Comparison of ENCODE assay signal across 9 cellular contexts in the genomic region with DNA sequence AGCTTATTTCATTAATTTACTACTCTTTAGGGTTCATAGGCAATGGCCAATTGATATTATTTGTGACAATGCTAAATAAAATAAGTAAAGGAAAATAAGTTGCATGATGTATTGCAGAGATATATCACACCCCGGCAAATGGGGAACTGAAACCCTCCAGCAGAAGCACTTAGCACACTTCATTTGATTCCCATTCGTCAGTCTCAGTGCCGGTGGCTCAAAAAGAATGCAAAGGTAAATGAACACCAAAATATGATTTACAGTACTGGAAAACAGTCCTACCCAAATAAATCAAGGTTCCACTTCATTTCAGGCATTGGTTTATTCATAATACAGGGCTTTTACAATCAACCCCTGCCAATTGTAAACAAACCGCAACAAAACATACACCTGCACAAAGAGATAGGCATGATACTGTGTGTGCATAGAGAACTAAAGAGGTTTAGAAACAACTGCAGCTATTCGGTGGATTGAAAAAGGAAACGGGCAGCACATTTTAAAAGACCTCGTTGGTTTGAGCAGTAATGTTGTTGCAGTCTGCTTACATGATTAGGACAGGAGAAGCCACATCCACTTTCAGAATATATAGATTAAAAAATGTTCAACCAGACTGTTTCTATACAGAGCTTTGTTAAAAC.
A peak's percentile ranks its signal among the peaks of the same experiment; 100 is the strongest.
DNase-seq lines count a peak whose midpoint lies in the region; ATAC-seq, FAIRE-seq and TF ChIP-seq lines count a peak whose summit lies in the region.
"Had no signal": no experiment of that assay in that cellular context is flagged by ENCODE, and none has a peak within 500 bp of the region (broad histone marks: within the 10 kb centered on the region; RNA-seq: fewer than 3 reads in every experiment).

No MANE protein-coding gene starts in this region.

- H3K36me3 ChIP-seq in GM12878 (ENCODE audit: control insufficient read depth in 2 of 2, insufficient read depth in 2 of 2, low read length in 1 of 2) (no peaks in the 10 kb centered on the region), spleen (no peaks in the 10 kb centered on the region)

- peaks cover 4% of the 10 kb centered on the region; the same call in 1 of the 2 replicates for H3K4me1 ChIP-seq in GM12878 (ENCODE audit: control insufficient read depth, insufficient read depth, low read length)
- H3K4me1 ChIP-seq in spleen, result no peaks in the 10 kb centered on the region

- CTCF ChIA-PET in GM12878 (lab: Yijun Ruan, JAX), result no interaction called here

- no peak overlapping the region for H3K27ac Mint-ChIP-seq in glutamatergic neuron (ENCODE audit: unreplicated experiment)

- H4K20me1 ChIP-seq in GM12878 (ENCODE audit: control insufficient read depth, insufficient read depth), result no peaks in the 10 kb centered on the region

- RAD21 ChIA-PET in GM12878 (lab: Charles Lee; ENCODE audit: unreplicated experiment), result no interaction called here

- SMC1A ChIA-PET in GM12878 (lab: Charles Lee; ENCODE audit: uncharacterized antibody, unreplicated experiment), result interaction anchor here (1.8 kb wide), 1 partner anchor 9 kb away, joined by 3 read pairs; no protein-coding TSS in a partner anchor

- H3K27me3 ChIP-seq in GM12878 (replicated peaks in 1 of 2; ENCODE audit: control insufficient read depth in 2 of 2, insufficient read depth in 2 of 2, low read length in 1 of 2) (no peaks in the 10 kb centered on the region; a peak in 1 of 4 replicates), spleen (replicated peaks in 1 of 7) (peaks cover 0 to 4% (median 0%) of the 10 kb centered on the region in 7 donors)

- no TSS peak for BruUV-seq in GM12878 (replicated peaks; lab: Mats Ljungman, UMichigan)

- H3K4me3 Mint-ChIP-seq in glutamatergic neuron (ENCODE audit: unreplicated experiment), result no peak overlapping the region

- DNase-seq in NCI-H1092 (lab: John Stamatoyannopoulos, UW), result peak; percentile 9
- no peak for DNase-seq in GM12878 (ENCODE audit: low read depth, low spot score)
- DNase-seq in glutamatergic neuron, result no peak
- no peak for DNase-seq in sciatic nerve (ENCODE audit: low spot score)
- DNase-seq in spleen, result no peak
- DNase-seq in OCI-M2 (lab: John Stamatoyannopoulos, UW; ENCODE audit: unreplicated experiment), result no peak
- DNase-seq: activated T-cell treated with anti-CD3 and anti-CD28 coated beads, Interleukin-2, amount 50 U/mL, for 48 hours had no signal

- no peaks in the 10 kb centered on the region for H3K79me2 ChIP-seq in GM12878 (ENCODE audit: control insufficient read depth, insufficient read depth, low read length)

- H3K4me1 Mint-ChIP-seq in glutamatergic neuron (ENCODE audit: low read depth, unreplicated experiment), result peaks cover 7% of the 10 kb centered on the region

- H3K36me3 Mint-ChIP-seq in glutamatergic neuron (ENCODE audit: unreplicated experiment), result no peaks in the 10 kb centered on the region

- 3% methylated on average over 7 of the region's 7 CpGs for WGBS in GM12878 (ENCODE audit: insufficient coverage, insufficient replicate concordance, low lambda C conversion rate, missing lambda C conversion rate)
- WGBS in spleen, 5 donors, result 25 to 39% (median 32%) methylated on average over 7 of the region's 7 CpGs

- H3K27ac ChIP-seq in GM12878 (ENCODE audit: control insufficient read depth, insufficient read depth), result no peak overlapping the region
- H3K27ac ChIP-seq in spleen, result no peak overlapping the region

- no peak for TF ChIP-seq EP300 in GM12878 (IDR thresholded peaks at IDR 0.05; ENCODE audit: borderline replicate concordance in 1 of 2, control insufficient read depth in 1 of 2, low read depth in 2 of 2, low read length in 2 of 2)

- peak overlapping the region; percentile 55 for H3K4me2 ChIP-seq in GM12878 (ENCODE audit: control insufficient read depth, insufficient read depth)

- no peak overlapping the region for H2AFZ ChIP-seq in GM12878 (ENCODE audit: control insufficient read depth, low read depth, low read length)

- TF ChIP-seq CTCF in GM12878 (IDR thresholded peaks at IDR 0.05 in 2 of 3, conservative IDR thresholded peaks at IDR 0.05 in 1 of 3; ENCODE audit: control insufficient read depth in 2 of 3, extremely low read depth in 1 of 3, insufficient read depth in 1 of 3, low read depth in 3 of 3, low read length in 3 of 3) (no peak), glutamatergic neuron (IDR thresholded peaks at IDR 0.05; ENCODE audit: partially characterized antibody, unreplicated experiment) (no peak), spleen (IDR thresholded peaks at IDR 0.05 in 8 of 11, conservative IDR thresholded peaks at IDR 0.05 in 3 of 11) (no peak)

- no peak for TF ChIP-seq RAD21 in GM12878 (IDR thresholded peaks at IDR 0.05; ENCODE audit: insufficient read depth, low read depth, low read length)

- no peak overlapping the region for H3K4me3 ChIP-seq in GM12878
- H3K4me3 ChIP-seq in spleen, result no peak overlapping the region

- H3K27me3 Mint-ChIP-seq in glutamatergic neuron (ENCODE audit: unreplicated experiment), result peaks cover 1% of the 10 kb centered on the region

- TF ChIP-seq POLR2A in GM12878 (IDR thresholded peaks at IDR 0.05; ENCODE audit: low read depth, low read length), result no peak
- TF ChIP-seq POLR2A in spleen (IDR thresholded peaks at IDR 0.05), result no peak

- FAIRE-seq in GM12878 (lab: Jason Lieb, UNC), result no peak

- in situ Hi-C loops in GM12878 (cut with MboI), result no loop called here

- intact Hi-C loops in GM12878 (cut with micrococcal nuclease; ENCODE audit: unreplicated experiment) (no loop called here), sciatic nerve (cut with DNase I) (no loop called here), spleen (cut with DNase I; ENCODE audit: low total_unique reads) (no loop called here)

- POLR2A ChIA-PET in GM12878 (lab: Charles Lee), result no interaction called here

- H3K9ac ChIP-seq in GM12878 (ENCODE audit: control insufficient read depth, insufficient read depth, low read length), result no peak overlapping the region

- ATAC-seq in GM18907 (IDR thresholded peaks at IDR 0.05; ENCODE audit: unreplicated experiment), result peak; percentile 99
- peak; percentile 96 for ATAC-seq in HG02763 (IDR thresholded peaks at IDR 0.05; ENCODE audit: unreplicated experiment)
- peak; percentile 99 for ATAC-seq in GM12878
- no peak for ATAC-seq in sciatic nerve

- no peaks in the 10 kb centered on the region for H3K9me3 Mint-ChIP-seq in glutamatergic neuron (ENCODE audit: unreplicated experiment)

- H3K9me3 ChIP-seq in GM12878 (replicated peaks; ENCODE audit: control insufficient read depth, insufficient read depth, low read length) (no peaks in the 10 kb centered on the region), spleen (no peaks in the 10 kb centered on the region)

TF ChIP-seq in GM12878, 131 proteins besides CTCF, POLR2A, EP300 and RAD21 (continues in another document):
- TF ChIP-seq MYC (IDR thresholded peaks at IDR 0.05; ENCODE audit: insufficient read depth, insufficient read length, insufficient replicate concordance, low read length, severe bottlenecking) (no peak), IKZF2 (IDR thresholded peaks at IDR 0.05) (0 out of 4 replicates have a peak, but pooled peaks of 1 of the 2 experiments have one; percentile 26), CREM (IDR thresholded peaks at IDR 0.05; ENCODE audit: low read depth) (no peak), TAF1 (IDR thresholded peaks at IDR 0.05; ENCODE audit: borderline replicate concordance, low read depth, low read length) (no peak), MYB (IDR thresholded peaks at IDR 0.05; ENCODE audit: borderline replicate concordance, low read depth, low read length) (no peak), CBX5 (IDR thresholded peaks at IDR 0.05; ENCODE audit: low read depth) (no peak), SREBF1 (IDR thresholded peaks at IDR 0.05; ENCODE audit: low read length) (no peak), ESRRA (IDR thresholded peaks at IDR 0.05; ENCODE audit: low read length) (no peak), RCOR1 (conservative IDR thresholded peaks at IDR 0.05; ENCODE audit: low read depth, low read length) (0 out of 2 replicates have a peak, but pooled peaks have one; percentile 60), RELB (IDR thresholded peaks at IDR 0.05; ENCODE audit: low read depth) (no peak), FOXK2 (IDR thresholded peaks at IDR 0.05) (no peak), HCFC1 (IDR thresholded peaks at IDR 0.05; ENCODE audit: low read length) (no peak), SIX5 (IDR thresholded peaks at IDR 0.05; ENCODE audit: low read depth, low read length, severe bottlenecking) (no peak)
- TF ChIP-seq, protein P1, sequence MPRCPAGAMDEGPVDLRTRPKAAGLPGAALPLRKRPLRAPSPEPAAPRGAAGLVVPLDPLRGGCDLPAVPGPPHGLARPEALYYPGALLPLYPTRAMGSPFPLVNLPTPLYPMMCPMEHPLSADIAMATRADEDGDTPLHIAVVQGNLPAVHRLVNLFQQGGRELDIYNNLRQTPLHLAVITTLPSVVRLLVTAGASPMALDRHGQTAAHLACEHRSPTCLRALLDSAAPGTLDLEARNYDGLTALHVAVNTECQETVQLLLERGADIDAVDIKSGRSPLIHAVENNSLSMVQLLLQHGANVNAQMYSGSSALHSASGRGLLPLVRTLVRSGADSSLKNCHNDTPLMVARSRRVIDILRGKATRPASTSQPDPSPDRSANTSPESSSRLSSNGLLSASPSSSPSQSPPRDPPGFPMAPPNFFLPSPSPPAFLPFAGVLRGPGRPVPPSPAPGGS (IDR thresholded peaks at IDR 0.05; ENCODE audit: borderline replicate concordance, insufficient read depth, low read depth, low read length, poor library complexity, severe bottlenecking), result no peak
